Comparison of ENCODE assay signal across 2 cellular contexts in genomic region chr22:38312261-38312800, GRCh38.
TF ChIP-seq lines count a peak whose summit lies in the region.

No MANE protein-coding gene starts in this region.

TF ChIP-seq in SK-N-SH, 30 proteins besides CTCF, POLR2A, EP300 and RAD21 (continued from another document):
- TF ChIP-seq ZBTB33 (IDR thresholded peaks at IDR 0.05; ENCODE audit: borderline replicate concordance, low read depth) (no peak), POLR2AphosphoS5 (IDR thresholded peaks at IDR 0.05; ENCODE audit: low read depth, low read length) (no peak), RCOR1 (IDR thresholded peaks at IDR 0.05; ENCODE audit: low read length) (no peak), FOXJ3 (CRISPR knock-in tag; IDR thresholded peaks at IDR 0.05) (no peak)

TF ChIP-seq in SK-N-SH treated with all-trans-retinoic acid at 6 μM for 48 hours, 23 proteins besides CTCF, POLR2A, EP300 and RAD21 (continued from another document):
- TF ChIP-seq CREB5 (CRISPR knock-in tag; IDR thresholded peaks at IDR 0.05; ENCODE audit: low read depth) (no peak), PATZ1 (CRISPR knock-in tag; IDR thresholded peaks at IDR 0.05; ENCODE audit: borderline replicate concordance) (no peak), ISL1 (CRISPR knock-in tag; IDR thresholded peaks at IDR 0.05) (no peak), BACH2 (CRISPR knock-in tag; IDR thresholded peaks at IDR 0.05; ENCODE audit: borderline replicate concordance) (no peak), GLIS3 (CRISPR knock-in tag; IDR thresholded peaks at IDR 0.05) (no peak)
